22 cellular contexts compared by ENCODE assay signal in genomic region chr9:136057236-136058151, GRCh38. TPM values are rescaled to one million over a fixed set of nuclear protein-coding genes. Genes with fewer than 3 reads are reported as not detected.
A peak's percentile ranks its signal among the peaks of the same experiment; 100 is the strongest.
DNase-seq lines count a peak whose midpoint lies in the region; ATAC-seq and TF ChIP-seq lines count a peak whose summit lies in the region.
"Had no signal": no experiment of that assay in that cellular context is flagged by ENCODE, and none has a peak within 500 bp of the region (broad histone marks: within the 10 kb centered on the region; RNA-seq: fewer than 3 reads in every experiment).

No MANE protein-coding gene starts in this region.

- peak; percentile 13 for DNase-seq in activated T-cell treated with anti-CD3 and anti-CD28 coated beads, Interleukin-2, amount 50 U/mL, for 24 hours
- DNase-seq in activated T-cell treated with anti-CD3 and anti-CD28 coated beads, Interleukin-2, amount 50 U/mL, for 48 hours, result no peak
- DNase-seq in WTC11 (ENCODE audit: low spot score), result peak; percentile 53
- DNase-seq in memory B cell (ENCODE audit: low spot score in 2 of 2), result no peak
- DNase-seq in nephron progenitor cell, result no peak
- DNase-seq in NCI-H1105 (lab: John Stamatoyannopoulos, UW), result no peak
- DNase-seq: 8988T; activated CD4-positive, alpha-beta T cell treated with anti-CD3 and anti-CD28 coated beads, Interleukin-2, amount 50 U/mL, for 1 hour; activated CD8-positive, alpha-beta memory T cell treated with anti-CD3 and anti-CD28 coated beads, Interleukin-2, amount 50 U/mL, for 48 hours; anterior cingulate cortex; C1 segment of cervical spinal cord; central memory CD4-positive, alpha-beta T cell; NCI-H2029 treated with DMSO at 0.1 percent for 48 hours; NCI-H510A treated with DMSO at 0.1 percent for 48 hours; stimulated activated CD4-positive, alpha-beta T cell treated with anti-CD3 and anti-CD28 coated beads, Interleukin-4, amount 100 ng/mL, for 24 hours; T-helper 1 cell; uterus had no signal

- peaks cover 16% of the 10 kb centered on the region for H3K4me1 Mint-ChIP-seq in activated T-cell treated with anti-CD3 and anti-CD28 coated beads, Interleukin-2, amount 50 U/mL, for 24 hours (ENCODE audit: low read depth)
- H3K4me1 Mint-ChIP-seq in WTC11 (peaks cover 38% of the 10 kb centered on the region), memory B cell (peaks cover 16% of the 10 kb centered on the region), nephron progenitor cell (peaks cover 41% of the 10 kb centered on the region)
- peaks cover 21% of the 10 kb centered on the region for H3K4me1 Mint-ChIP-seq in stimulated activated memory B cell treated with anti-CD40 and anti-IgM and Interleukin-4, amounts not matched to agents 10 μg/mL and 1 μg/mL and 100 μg/mL, for 72 hours

- POLR2A ChIA-PET in WTC11 (lab: Charles Lee), result interaction anchor here (0.8 to 1.2 kb wide), 3 partner anchors 33 to 90 kb away, joined by 3 to 4 read pairs (median 3); partner anchors contain the start of gene NACC2

- no peak overlapping the region for H3K27ac Mint-ChIP-seq in activated T-cell treated with anti-CD3 and anti-CD28 coated beads, Interleukin-2, amount 50 U/mL, for 24 hours
- H3K27ac Mint-ChIP-seq in WTC11 (peak overlapping the region; percentile 94), memory B cell (no peak overlapping the region), nephron progenitor cell (no peak overlapping the region)
- peak overlapping the region; percentile 36 for H3K27ac Mint-ChIP-seq in stimulated activated memory B cell treated with anti-CD40 and anti-IgM and Interleukin-4, amounts not matched to agents 10 μg/mL and 1 μg/mL and 100 μg/mL, for 72 hours
- H3K27ac Mint-ChIP-seq: progenitor cell of endocrine pancreas had no signal

- no peak overlapping the region for H3K4me3 Mint-ChIP-seq in activated T-cell treated with anti-CD3 and anti-CD28 coated beads, Interleukin-2, amount 50 U/mL, for 24 hours
- H3K4me3 Mint-ChIP-seq in WTC11, result no peak overlapping the region
- H3K4me3 Mint-ChIP-seq in memory B cell, result peak overlapping the region; percentile 66
- peak overlapping the region; percentile 50 for H3K4me3 Mint-ChIP-seq in stimulated activated memory B cell treated with anti-CD40 and anti-IgM and Interleukin-4, amounts not matched to agents 10 μg/mL and 1 μg/mL and 100 μg/mL, for 72 hours
- no peak overlapping the region for H3K4me3 Mint-ChIP-seq in nephron progenitor cell

- CTCF ChIA-PET in WTC11 (lab: Charles Lee), result interaction anchor here (0.8 to 1.6 kb wide), 6 partner anchors 43 to 90 kb away, joined by 3 to 7 read pairs (median 3); partner anchors contain the start of gene TMEM250

- H3K27me3 Mint-ChIP-seq in activated T-cell treated with anti-CD3 and anti-CD28 coated beads, Interleukin-2, amount 50 U/mL, for 24 hours, result peaks cover 5% of the 10 kb centered on the region
- no peaks in the 10 kb centered on the region for H3K27me3 Mint-ChIP-seq in WTC11 (ENCODE audit: low read depth)
- peaks cover 3% of the 10 kb centered on the region for H3K27me3 Mint-ChIP-seq in memory B cell
- peaks cover 84% of the 10 kb centered on the region for H3K27me3 Mint-ChIP-seq in stimulated activated memory B cell treated with anti-CD40 and anti-IgM and Interleukin-4, amounts not matched to agents 10 μg/mL and 1 μg/mL and 100 μg/mL, for 72 hours
- H3K27me3 Mint-ChIP-seq in nephron progenitor cell (ENCODE audit: low read depth, poor library complexity), result peaks cover 23% of the 10 kb centered on the region
- H3K27me3 Mint-ChIP-seq: progenitor cell of endocrine pancreas had no signal

- no peaks in the 10 kb centered on the region for H3K9me3 Mint-ChIP-seq in activated T-cell treated with anti-CD3 and anti-CD28 coated beads, Interleukin-2, amount 50 U/mL, for 24 hours
- H3K9me3 Mint-ChIP-seq in WTC11 (no peaks in the 10 kb centered on the region), memory B cell (no peaks in the 10 kb centered on the region), nephron progenitor cell (no peaks in the 10 kb centered on the region)
- H3K9me3 Mint-ChIP-seq in stimulated activated memory B cell treated with anti-CD40 and anti-IgM and Interleukin-4, amounts not matched to agents 10 μg/mL and 1 μg/mL and 100 μg/mL, for 72 hours, result no peaks in the 10 kb centered on the region

- no peaks in the 10 kb centered on the region for H3K36me3 Mint-ChIP-seq in activated T-cell treated with anti-CD3 and anti-CD28 coated beads, Interleukin-2, amount 50 U/mL, for 24 hours (ENCODE audit: low read depth)
- H3K36me3 Mint-ChIP-seq in WTC11, result no peaks in the 10 kb centered on the region
- H3K36me3 Mint-ChIP-seq in memory B cell, result no peaks in the 10 kb centered on the region
- no peaks in the 10 kb centered on the region for H3K36me3 Mint-ChIP-seq in stimulated activated memory B cell treated with anti-CD40 and anti-IgM and Interleukin-4, amounts not matched to agents 10 μg/mL and 1 μg/mL and 100 μg/mL, for 72 hours
- no peaks in the 10 kb centered on the region for H3K36me3 Mint-ChIP-seq in nephron progenitor cell (ENCODE audit: low read depth)

- no peak for TF ChIP-seq POLR2A in GM18505 (IDR thresholded peaks at IDR 0.05; ENCODE audit: borderline replicate concordance, extremely low read depth, insufficient read depth, insufficient read length)

- TF ChIP-seq CTCF in WTC11 (IDR thresholded peaks at IDR 0.05) (no peak), nephron progenitor cell (IDR thresholded peaks at IDR 0.05) (no peak)

- peak; percentile 54 for ATAC-seq in WTC11
- peak; percentile 46 for ATAC-seq in memory B cell (ENCODE audit: low read depth)
- peak; percentile 51 for ATAC-seq in stimulated activated memory B cell treated with anti-CD40 and anti-IgM and Interleukin-4, amounts not matched to agents 10 μg/mL and 1 μg/mL and 100 μg/mL, for 72 hours
- no peak for ATAC-seq in GM18505 (IDR thresholded peaks at IDR 0.05; ENCODE audit: unreplicated experiment)
- ATAC-seq: gastroesophageal sphincter, K562 had no signal

TF ChIP-seq in WTC11, 78 proteins besides CTCF, POLR2A, EP300 and RAD21 (continues in another document):
- TF ChIP-seq ARID4B (CRISPR knock-in tag; IDR thresholded peaks at IDR 0.05; ENCODE audit: borderline replicate concordance) (no peak), IRF2 (CRISPR knock-in tag; IDR thresholded peaks at IDR 0.05; ENCODE audit: borderline replicate concordance, low read depth) (no peak), CDX4 (CRISPR knock-in tag; IDR thresholded peaks at IDR 0.05; ENCODE audit: borderline replicate concordance) (no peak), ZNF512 (CRISPR knock-in tag; IDR thresholded peaks at IDR 0.05; ENCODE audit: borderline replicate concordance) (no peak), ATF1 (CRISPR knock-in tag; IDR thresholded peaks at IDR 0.05) (no peak)

RNA-seq across cellular contexts. Expression of gene NACC2, which starts 37.6 kb away (rescaled TPM):
- 14.1 to 17.1 TPM (median 14.5 TPM) in 3 replicates for total RNA-seq in WTC11 (2021)

Comparison
In these comparisons a context has a peak if more than half of its experiments do, and no peak if none do; other contexts are left out.
1. DNase-seq: peak in activated T-cell treated with anti-CD3 and anti-CD28 coated beads, Interleukin-2, amount 50 U/mL, for 24 hours (single experiment) and WTC11 (single experiment); none in activated T-cell treated with anti-CD3 and anti-CD28 coated beads, Interleukin-2, amount 50 U/mL, for 48 hours (0 of 2), memory B cell (0 of 2), nephron progenitor cell (single experiment) and NCI-H1105 (single experiment).
2. H3K27ac Mint-ChIP-seq: peak in WTC11 (single experiment) and stimulated activated memory B cell treated with anti-CD40 and anti-IgM and Interleukin-4, amounts not matched to agents 10 μg/mL and 1 μg/mL and 100 μg/mL, for 72 hours (single experiment); none in activated T-cell treated with anti-CD3 and anti-CD28 coated beads, Interleukin-2, amount 50 U/mL, for 24 hours (single experiment), memory B cell (single experiment) and nephron progenitor cell (single experiment).
3. H3K4me3 Mint-ChIP-seq: peak in memory B cell (single experiment) and stimulated activated memory B cell treated with anti-CD40 and anti-IgM and Interleukin-4, amounts not matched to agents 10 μg/mL and 1 μg/mL and 100 μg/mL, for 72 hours (single experiment); none in activated T-cell treated with anti-CD3 and anti-CD28 coated beads, Interleukin-2, amount 50 U/mL, for 24 hours (single experiment), WTC11 (single experiment) and nephron progenitor cell (single experiment).